In the genomic region with DNA sequence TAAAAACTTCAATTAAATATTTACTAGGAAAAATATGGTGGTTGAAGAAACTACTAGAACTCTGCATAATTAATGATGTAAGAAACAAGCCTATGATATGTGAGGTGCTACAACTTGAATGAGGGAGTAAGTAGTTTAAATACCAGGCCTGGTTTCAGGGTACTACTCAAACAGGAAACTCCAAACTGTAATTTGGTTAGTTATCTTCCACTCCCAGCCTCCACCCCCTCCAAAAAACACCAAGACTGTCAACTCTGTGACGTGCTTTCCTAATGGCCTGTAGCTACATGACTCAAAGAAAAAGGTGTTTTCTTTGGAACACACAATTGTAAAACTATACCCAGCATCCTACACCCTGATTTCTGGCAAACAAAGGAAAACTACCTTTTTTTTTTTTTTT, we compare ENCODE assay signal across 10 cellular contexts. TPM values are rescaled to one million over a fixed set of nuclear protein-coding genes. Genes with fewer than 3 reads are reported as not detected.
DNase-seq lines count a peak whose midpoint lies in the region; ATAC-seq and TF ChIP-seq lines count a peak whose summit lies in the region.
"Had no signal": no experiment of that assay in that cellular context is flagged by ENCODE, and none has a peak within 500 bp of the region (broad histone marks: within the 10 kb centered on the region; RNA-seq: fewer than 3 reads in every experiment).

No MANE protein-coding gene starts in this region.

- no peaks in the 10 kb centered on the region for H3K9me3 ChIP-seq in CD4-positive, CD25-positive, alpha-beta regulatory T cell (ENCODE audit: control insufficient read depth in 2 of 2, low read length in 2 of 2)
- H3K9me3 ChIP-seq in HEK293 (ENCODE audit: control insufficient read depth, insufficient read depth, low read depth, low read length) (no peaks in the 10 kb centered on the region), SJCRH30 (replicated peaks) (no peaks in the 10 kb centered on the region)

- H3K9me3 Mint-ChIP-seq in CD4-positive, CD25-positive, alpha-beta regulatory T cell = no peaks in the 10 kb centered on the region
- no peaks in the 10 kb centered on the region for H3K9me3 Mint-ChIP-seq in activated CD4-positive, alpha-beta memory T cell treated with anti-CD3 and anti-CD28 coated beads for 36 hours
- H3K9me3 Mint-ChIP-seq in glutamatergic neuron (ENCODE audit: unreplicated experiment) = no peaks in the 10 kb centered on the region

- H3K27ac ChIP-seq in CD4-positive, CD25-positive, alpha-beta regulatory T cell (ENCODE audit: insufficient read depth, low read length, poor library complexity, severe bottlenecking) = peak overlapping the region; percentile 63
- no peak overlapping the region for H3K27ac ChIP-seq in HEK293 (ENCODE audit: extremely low read depth, low read depth, low read length)
- no peak overlapping the region for H3K27ac ChIP-seq in SJCRH30

- peaks cover 15% of the 10 kb centered on the region for H3K4me1 ChIP-seq in CD4-positive, CD25-positive, alpha-beta regulatory T cell (ENCODE audit: control insufficient read depth, insufficient read depth, low read length, poor library complexity, severe bottlenecking)
- no peaks in the 10 kb centered on the region for H3K4me1 ChIP-seq in HEK293 (ENCODE audit: control insufficient read depth, insufficient read depth, low read length)
- H3K4me1 ChIP-seq in SJCRH30 = peaks cover 8% of the 10 kb centered on the region; the same call in 1 of the 2 replicates

- CTCF ChIA-PET in HEK293 (lab: Yijun Ruan, JAX) = interaction anchor here (0.6 to 0.7 kb wide), 2 partner anchors 19 to 34 kb away, joined by 3 read pairs; no protein-coding TSS in a partner anchor
- CTCF ChIA-PET in activated CD4-positive, alpha-beta memory T cell treated with anti-CD3 and anti-CD28 coated beads for 36 hours (lab: Charles Lee) = interaction anchor here (0.5 kb wide), 1 partner anchor 590 kb away, joined by 3 read pairs; no protein-coding TSS in a partner anchor

- H3K36me3 ChIP-seq in CD4-positive, CD25-positive, alpha-beta regulatory T cell (ENCODE audit: control insufficient read depth, insufficient read depth, low read length) = no peaks in the 10 kb centered on the region
- H3K36me3 ChIP-seq in HEK293 (ENCODE audit: control insufficient read depth in 2 of 2, insufficient read depth in 1 of 2, low read length in 2 of 2) (no peaks in the 10 kb centered on the region; a peak in 1 of 3 replicates), SJCRH30 (peaks cover 6% of the 10 kb centered on the region)

- H3K36me3 Mint-ChIP-seq in CD4-positive, CD25-positive, alpha-beta regulatory T cell = peaks cover 13% of the 10 kb centered on the region
- peaks cover 4% of the 10 kb centered on the region for H3K36me3 Mint-ChIP-seq in activated CD4-positive, alpha-beta memory T cell treated with anti-CD3 and anti-CD28 coated beads for 36 hours
- H3K36me3 Mint-ChIP-seq in glutamatergic neuron (ENCODE audit: unreplicated experiment) = no peaks in the 10 kb centered on the region

- H3K27ac Mint-ChIP-seq in CD4-positive, CD25-positive, alpha-beta regulatory T cell = peak overlapping the region; percentile 33 to 89 (median 67)
- H3K27ac Mint-ChIP-seq in activated CD4-positive, alpha-beta memory T cell treated with anti-CD3 and anti-CD28 coated beads for 36 hours = peak overlapping the region; percentile 44
- H3K27ac Mint-ChIP-seq in glutamatergic neuron (ENCODE audit: unreplicated experiment) = no peak overlapping the region

- POLR2A ChIA-PET in HEK293 (lab: Yijun Ruan, JAX) = no interaction called here
- POLR2A ChIA-PET in activated CD4-positive, alpha-beta memory T cell treated with anti-CD3 and anti-CD28 coated beads for 36 hours (lab: Charles Lee) = interaction anchor here (0.6 kb wide), 1 partner anchor 34 kb away, joined by 3 read pairs; no protein-coding TSS in a partner anchor

- peaks cover 18 to 34% (median 25%) of the 10 kb centered on the region in 4 donors for H3K4me1 Mint-ChIP-seq in CD4-positive, CD25-positive, alpha-beta regulatory T cell
- H3K4me1 Mint-ChIP-seq in activated CD4-positive, alpha-beta memory T cell treated with anti-CD3 and anti-CD28 coated beads for 36 hours (ENCODE audit: low read depth) = peaks cover 16% of the 10 kb centered on the region
- H3K4me1 Mint-ChIP-seq in glutamatergic neuron (ENCODE audit: low read depth, unreplicated experiment) = no peaks in the 10 kb centered on the region

- peak; percentile 52 to 75 for ATAC-seq in CD4-positive, CD25-positive, alpha-beta regulatory T cell (ENCODE audit: low read depth in 2 of 2)

- intact Hi-C loops in activated CD4-positive, alpha-beta memory T cell treated with anti-CD3 and anti-CD28 coated beads for 36 hours (cut with micrococcal nuclease) = no loop called here

- peak in 2 of 3 donors; percentile 29 to 83 for DNase-seq in CD4-positive, CD25-positive, alpha-beta regulatory T cell
- peak; percentile 78 for DNase-seq in activated CD4-positive, alpha-beta memory T cell treated with anti-CD3 and anti-CD28 coated beads for 36 hours
- DNase-seq in fibroblast of pulmonary artery (ENCODE audit: low read depth) (peak; percentile 61), D341Med (ENCODE audit: low spot score) (no peak), glutamatergic neuron (no peak), SJCRH30 (no peak), SIG-M5 treated with dmso at 0.1 percent for 504 hours (lab: John Stamatoyannopoulos, UW; ENCODE audit: unreplicated experiment) (no peak)
- DNase-seq: Karpas-422, mesenchymal stem cell had no signal

- peak overlapping the region; percentile 29 for H3K4me3 ChIP-seq in CD4-positive, CD25-positive, alpha-beta regulatory T cell (ENCODE audit: low read depth, low read length)
- H3K4me3 ChIP-seq in HEK293 (ENCODE audit: low read depth, low read length) = no peak overlapping the region
- H3K4me3 ChIP-seq in fibroblast of pulmonary artery (replicated peaks; ENCODE audit: low read depth, low read length) = no peak overlapping the region
- no peak overlapping the region for H3K4me3 ChIP-seq in SJCRH30

- peak overlapping the region in 3 of 4 donors; percentile 19 to 41 (median 31) for H3K4me3 Mint-ChIP-seq in CD4-positive, CD25-positive, alpha-beta regulatory T cell
- no peak overlapping the region for H3K4me3 Mint-ChIP-seq in activated CD4-positive, alpha-beta memory T cell treated with anti-CD3 and anti-CD28 coated beads for 36 hours
- no peak overlapping the region for H3K4me3 Mint-ChIP-seq in glutamatergic neuron (ENCODE audit: unreplicated experiment)

- no peaks in the 10 kb centered on the region for H3K27me3 Mint-ChIP-seq in CD4-positive, CD25-positive, alpha-beta regulatory T cell
- H3K27me3 Mint-ChIP-seq in activated CD4-positive, alpha-beta memory T cell treated with anti-CD3 and anti-CD28 coated beads for 36 hours = no peaks in the 10 kb centered on the region
- H3K27me3 Mint-ChIP-seq in glutamatergic neuron (ENCODE audit: unreplicated experiment) = peaks cover 4% of the 10 kb centered on the region

- H3K27me3 ChIP-seq in CD4-positive, CD25-positive, alpha-beta regulatory T cell (ENCODE audit: control insufficient read depth, insufficient read depth, low read length) = no peaks in the 10 kb centered on the region
- no peaks in the 10 kb centered on the region for H3K27me3 ChIP-seq in SJCRH30

- TF ChIP-seq CTCF in HEK293 (tag by site-specific recombination; IDR thresholded peaks at IDR 0.05) = no peak
- TF ChIP-seq CTCF in fibroblast of pulmonary artery (IDR thresholded peaks at IDR 0.05; ENCODE audit: low read length, missing control alignments) = no peak
- TF ChIP-seq CTCF in glutamatergic neuron (IDR thresholded peaks at IDR 0.05; ENCODE audit: partially characterized antibody, unreplicated experiment) = no peak

TF ChIP-seq in HEK293, 187 proteins besides CTCF, POLR2A, EP300 and RAD21 (continues in another document):
- TF ChIP-seq WT1 (tag by site-specific recombination; IDR thresholded peaks at IDR 0.05) = peak; percentile 15; the same call in 1 of the 2 replicates
- no peak for TF ChIP-seq KLF9 (tag by site-specific recombination; IDR thresholded peaks at IDR 0.05; ENCODE audit: low read depth)
- TF ChIP-seq, protein P1, sequence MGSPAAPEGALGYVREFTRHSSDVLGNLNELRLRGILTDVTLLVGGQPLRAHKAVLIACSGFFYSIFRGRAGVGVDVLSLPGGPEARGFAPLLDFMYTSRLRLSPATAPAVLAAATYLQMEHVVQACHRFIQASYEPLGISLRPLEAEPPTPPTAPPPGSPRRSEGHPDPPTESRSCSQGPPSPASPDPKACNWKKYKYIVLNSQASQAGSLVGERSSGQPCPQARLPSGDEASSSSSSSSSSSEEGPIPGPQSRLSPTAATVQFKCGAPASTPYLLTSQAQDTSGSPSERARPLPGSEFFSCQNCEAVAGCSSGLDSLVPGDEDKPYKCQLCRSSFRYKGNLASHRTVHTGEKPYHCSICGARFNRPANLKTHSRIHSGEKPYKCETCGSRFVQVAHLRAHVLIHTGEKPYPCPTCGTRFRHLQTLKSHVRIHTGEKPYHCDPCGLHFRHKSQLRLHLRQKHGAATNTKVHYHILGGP (tag by site-specific recombination; IDR thresholded peaks at IDR 0.05) = no peak
- TF ChIP-seq, protein P2, sequence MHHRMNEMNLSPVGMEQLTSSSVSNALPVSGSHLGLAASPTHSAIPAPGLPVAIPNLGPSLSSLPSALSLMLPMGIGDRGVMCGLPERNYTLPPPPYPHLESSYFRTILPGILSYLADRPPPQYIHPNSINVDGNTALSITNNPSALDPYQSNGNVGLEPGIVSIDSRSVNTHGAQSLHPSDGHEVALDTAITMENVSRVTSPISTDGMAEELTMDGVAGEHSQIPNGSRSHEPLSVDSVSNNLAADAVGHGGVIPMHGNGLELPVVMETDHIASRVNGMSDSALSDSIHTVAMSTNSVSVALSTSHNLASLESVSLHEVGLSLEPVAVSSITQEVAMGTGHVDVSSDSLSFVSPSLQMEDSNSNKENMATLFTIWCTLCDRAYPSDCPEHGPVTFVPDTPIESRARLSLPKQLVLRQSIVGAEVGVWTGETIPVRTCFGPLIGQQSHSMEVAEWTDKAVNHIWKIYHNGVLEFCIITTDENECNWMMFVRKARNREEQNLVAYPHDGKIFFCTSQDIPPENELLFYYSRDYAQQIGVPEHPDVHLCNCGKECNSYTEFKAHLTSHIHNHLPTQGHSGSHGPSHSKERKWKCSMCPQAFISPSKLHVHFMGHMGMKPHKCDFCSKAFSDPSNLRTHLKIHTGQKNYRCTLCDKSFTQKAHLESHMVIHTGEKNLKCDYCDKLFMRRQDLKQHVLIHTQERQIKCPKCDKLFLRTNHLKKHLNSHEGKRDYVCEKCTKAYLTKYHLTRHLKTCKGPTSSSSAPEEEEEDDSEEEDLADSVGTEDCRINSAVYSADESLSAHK (tag by site-specific recombination; IDR thresholded peaks at IDR 0.05) = no peak
- TF ChIP-seq ZNF510 (tag by site-specific recombination; IDR thresholded peaks at IDR 0.05; ENCODE audit: insufficient replicate concordance) = peak; percentile 87
- TF ChIP-seq ZNF629 (tag by site-specific recombination; IDR thresholded peaks at IDR 0.05) = peak; percentile 86

RNA-seq across cellular contexts. Expression of a gene that starts 55.9 kb away (rescaled TPM):
- total RNA-seq in CD4-positive, CD25-positive, alpha-beta regulatory T cell = 9.7 TPM
- 10 to 100 TPM in 3 of 4 donors, 1 to 10 TPM in 1; 8.2 to 16.4 (median 12.6) TPM for polyA plus RNA-seq in CD4-positive, CD25-positive, alpha-beta regulatory T cell
- total RNA-seq in activated CD4-positive, alpha-beta memory T cell treated with anti-CD3 and anti-CD28 coated beads for 36 hours = 10 to 100 TPM; 83.5 to 86.1 TPM
- total RNA-seq in glutamatergic neuron (ENCODE audit: unreplicated experiment) = 12.3 TPM
- total RNA-seq in SJCRH30 (2014; rRNA removed; shearing (Covaris generic)) = 70.1 and 70.2 TPM in 2 replicates

Comparison
In these comparisons a context has a peak if more than half of its experiments do, and no peak if none do; other contexts are left out.
1. DNase-seq: peak in CD4-positive, CD25-positive, alpha-beta regulatory T cell (2 of 3), activated CD4-positive, alpha-beta memory T cell treated with anti-CD3 and anti-CD28 coated beads for 36 hours (single experiment) and fibroblast of pulmonary artery (single experiment); none in D341Med (single experiment), glutamatergic neuron (single experiment), SJCRH30 (0 of 2) and SIG-M5 treated with dmso at 0.1 percent for 504 hours (single experiment).
2. H3K4me3 Mint-ChIP-seq: peak in CD4-positive, CD25-positive, alpha-beta regulatory T cell (3 of 4); none in activated CD4-positive, alpha-beta memory T cell treated with anti-CD3 and anti-CD28 coated beads for 36 hours (single experiment) and glutamatergic neuron (single experiment).